In genomic region chr19:38375748-38376147, GRCh38 we compare ENCODE assay signal across 7 cellular contexts. TPM values are rescaled to one million over a fixed set of nuclear protein-coding genes. Genes with fewer than 3 reads are reported as not detected.
DNase-seq lines count a peak whose midpoint lies in the region; ATAC-seq and TF ChIP-seq lines count a peak whose summit lies in the region.
"Had no signal": no experiment of that assay in that cellular context is flagged by ENCODE, and none has a peak within 500 bp of the region (broad histone marks: within the 10 kb centered on the region; RNA-seq: fewer than 3 reads in every experiment).

No MANE protein-coding gene starts in this region.

- no peaks in the 10 kb centered on the region for H3K9me3 Mint-ChIP-seq in dendritic cell treated with granulocyte-macrophage colony-stimulating factor and Interleukin-4, amounts not matched to agents 40 ng/mL and 50 ng/mL, for 4 days

- H3K56ac ChIP-seq in IMR-90 (ENCODE audit: extremely low read depth, insufficient read depth, low read length), result peak overlapping the region; percentile 92; the same call in 1 of the 2 replicates

- CTCF ChIA-PET in IMR-90 (lab: Yijun Ruan, JAX), result interaction anchor here (0.9 to 1.1 kb wide), 3 partner anchors 9 to 132 kb away, joined by 3 to 5 read pairs (median 3); partner anchors contain the start of gene GGN

- H3K9ac ChIP-seq in IMR-90 (ENCODE audit: low read depth, low read length), result peak overlapping the region; percentile 88
- no peak overlapping the region for H3K9ac ChIP-seq in parathyroid adenoma

- H3K4me1 ChIP-seq in IMR-90 (ENCODE audit: control insufficient read depth, insufficient read depth, low read length) (peaks cover 12% of the 10 kb centered on the region), parathyroid adenoma (peaks cover 9% of the 10 kb centered on the region)

- TF ChIP-seq POLR2A in IMR-90 (IDR thresholded peaks at IDR 0.05; ENCODE audit: low read depth, low read length), result no peak; the same call in 1 of the 2 replicates

- H3K79me2 ChIP-seq in parathyroid adenoma, result peaks cover 40% of the 10 kb centered on the region

- in situ Hi-C loops in IMR-90 (cut with MboI; ENCODE audit: low sequenced_read_pairs), result no loop called here

- H3K14ac ChIP-seq in IMR-90 (replicated peaks; ENCODE audit: low read depth, low read length), result peak overlapping the region; percentile 99

- H2BK5ac ChIP-seq in IMR-90 (ENCODE audit: low read depth, low read length, poor library complexity, severe bottlenecking), result no peak overlapping the region

- peaks cover 26% of the 10 kb centered on the region for H3K4me1 Mint-ChIP-seq in dendritic cell treated with granulocyte-macrophage colony-stimulating factor and Interleukin-4, amounts not matched to agents 40 ng/mL and 50 ng/mL, for 4 days (ENCODE audit: low read depth)

- H3K4me2 ChIP-seq in IMR-90 (ENCODE audit: low read depth, low read length) (peak overlapping the region; percentile 84), parathyroid adenoma (ENCODE audit: low read length) (peak overlapping the region; percentile 89)

- peaks cover 58% of the 10 kb centered on the region for H3K36me3 Mint-ChIP-seq in dendritic cell treated with granulocyte-macrophage colony-stimulating factor and Interleukin-4, amounts not matched to agents 40 ng/mL and 50 ng/mL, for 4 days (ENCODE audit: low read depth)

- no peak overlapping the region for H2BK120ac ChIP-seq in IMR-90 (ENCODE audit: low read depth, low read length)

- H3K4me3 Mint-ChIP-seq in dendritic cell treated with granulocyte-macrophage colony-stimulating factor and Interleukin-4, amounts not matched to agents 40 ng/mL and 50 ng/mL, for 4 days, result peak overlapping the region; percentile 92

- no peak overlapping the region for H4K91ac ChIP-seq in IMR-90 (ENCODE audit: insufficient read depth, low read depth, low read length)

- H3K4me3 ChIP-seq in IMR-90 (ENCODE audit: insufficient read depth, low read depth, low read length), result peak overlapping the region; percentile 59
- H3K4me3 ChIP-seq in parathyroid adenoma (ENCODE audit: low read depth, low read length), result peak overlapping the region; percentile 87

- peak overlapping the region; percentile 88; the same call in 1 of the 2 replicates for H2AK5ac ChIP-seq in IMR-90 (ENCODE audit: low read depth, low read length)

- WGBS in IMR-90 (ENCODE audit: extremely low coverage in 2 of 2, insufficient read length in 1 of 2), 2 experiments, result 81% methylated on average over 3 of the region's 5 CpGs; no CpG with 5 or more reads in 1 of the 2 experiments

- DNase-seq in IMR-90 (peak; percentile 20), occipital lobe (lab: John Stamatoyannopoulos, UW) (no peak), activated gamma-delta T cell (lab: John Stamatoyannopoulos, UW) (no peak)
- DNase-seq: NCI-H2029 treated with DMSO at 0.1 percent for 48 hours had no signal

- H3K27me3 ChIP-seq in IMR-90 (ENCODE audit: control insufficient read depth, insufficient read depth, low read length), result no peaks in the 10 kb centered on the region
- no peaks in the 10 kb centered on the region for H3K27me3 ChIP-seq in parathyroid adenoma (ENCODE audit: control insufficient read depth, insufficient read depth, low read length)

- peaks cover 5% of the 10 kb centered on the region for H3K27me3 Mint-ChIP-seq in dendritic cell treated with granulocyte-macrophage colony-stimulating factor and Interleukin-4, amounts not matched to agents 40 ng/mL and 50 ng/mL, for 4 days

- intact Hi-C loops in IMR-90 (cut with micrococcal nuclease), result loop anchor here (2.0 kb wide), 2 partner anchors 13 to 39 kb away; partner anchors contain the start of genes GGN and SPRED3
- intact Hi-C loops in dendritic cell treated with granulocyte-macrophage colony-stimulating factor and Interleukin-4, amounts not matched to agents 40 ng/mL and 50 ng/mL, for 4 days (cut with micrococcal nuclease), result no loop called here

- no peak overlapping the region for H2BK20ac ChIP-seq in IMR-90 (ENCODE audit: low read depth, low read length)

- H3K23ac ChIP-seq in IMR-90 (ENCODE audit: low read depth, low read length), result peak overlapping the region; percentile 95; the same call in 1 of the 2 replicates

- peaks cover 19% of the 10 kb centered on the region for H3K9me1 ChIP-seq in IMR-90 (ENCODE audit: insufficient read depth, low read length)

- peaks cover 26% of the 10 kb centered on the region for H3K36me3 ChIP-seq in IMR-90 (ENCODE audit: control insufficient read depth, insufficient read depth, low read length)
- H3K36me3 ChIP-seq in parathyroid adenoma (ENCODE audit: control insufficient read depth, insufficient read depth, low read length), result no peaks in the 10 kb centered on the region

- H3K79me1 ChIP-seq in IMR-90 (ENCODE audit: low read depth in 1 of 2, low read length in 2 of 2), result peaks cover 19 to 55% of the 10 kb centered on the region in 2 experiments; a peak in 3 of 4 replicates

- peak overlapping the region; percentile 99 for H2AK9ac ChIP-seq in IMR-90 (replicated peaks; ENCODE audit: low read depth, low read length, poor library complexity)

- H2BK15ac ChIP-seq in IMR-90 (ENCODE audit: low read depth, low read length), result no peak overlapping the region

- H4K5ac ChIP-seq in IMR-90 (ENCODE audit: low read depth, low read length), result no peak overlapping the region

- no peak for ATAC-seq in IMR-90 (ENCODE audit: low read depth)
- ATAC-seq in HG03108 (IDR thresholded peaks at IDR 0.05; ENCODE audit: unreplicated experiment), result no peak

- no peak overlapping the region for H4K8ac ChIP-seq in IMR-90 (ENCODE audit: low read depth in 2 of 2, low read length in 2 of 2)

- no peak overlapping the region for H2AFZ ChIP-seq in IMR-90 (replicated peaks; ENCODE audit: low read length, poor library complexity)
- no peak overlapping the region for H2AFZ ChIP-seq in parathyroid adenoma

- dilution Hi-C loops in IMR-90 (cut with HindIII; ENCODE audit: low sequenced_read_pairs, unreplicated experiment), result no loop called here

- no TSS peak for BruUV-seq in IMR-90 (replicated peaks; lab: Mats Ljungman, UMichigan)

- TF ChIP-seq CTCF in IMR-90 (conservative IDR thresholded peaks at IDR 0.05; ENCODE audit: low read depth, low read length), result no peak
- TF ChIP-seq CTCF in parathyroid adenoma (IDR thresholded peaks at IDR 0.05), result no peak

- H3K9me3 ChIP-seq in IMR-90 (ENCODE audit: control insufficient read depth, insufficient read depth, low read length), result no peaks in the 10 kb centered on the region
- no peaks in the 10 kb centered on the region for H3K9me3 ChIP-seq in parathyroid adenoma (ENCODE audit: control insufficient read depth, low read length)

- H3K27ac Mint-ChIP-seq in dendritic cell treated with granulocyte-macrophage colony-stimulating factor and Interleukin-4, amounts not matched to agents 40 ng/mL and 50 ng/mL, for 4 days, result peak overlapping the region; percentile 95

- peaks cover 44% of the 10 kb centered on the region for H4K20me1 ChIP-seq in IMR-90 (ENCODE audit: insufficient read depth, low read length)

- POLR2A ChIA-PET in IMR-90 (lab: Charles Lee; ENCODE audit: unreplicated experiment), result interaction anchor here (0.5 to 0.7 kb wide), 3 partner anchors 12 to 23 kb away, joined by 3 read pairs; partner anchors contain the start of gene GGN

- H3K4ac ChIP-seq in IMR-90 (ENCODE audit: low read depth, low read length), result peak overlapping the region; percentile 96; the same call in 1 of the 2 replicates

- peak overlapping the region; percentile 86; the same call in 1 of the 2 replicates for H3K27ac ChIP-seq in IMR-90 (ENCODE audit: insufficient read depth, low read length)
- H3K27ac ChIP-seq in parathyroid adenoma, result no peak overlapping the region

- no peak overlapping the region for H3K18ac ChIP-seq in IMR-90 (ENCODE audit: low read depth, low read length)

- TF ChIP-seq RAD21 in IMR-90 (IDR thresholded peaks at IDR 0.05; ENCODE audit: low read length), result no peak

TF ChIP-seq in IMR-90, 13 proteins besides CTCF, POLR2A, EP300 and RAD21:
- TF ChIP-seq BHLHE40 (IDR thresholded peaks at IDR 0.05; ENCODE audit: low read depth, low read length) (no peak), CEBPB (IDR thresholded peaks at IDR 0.05; ENCODE audit: low read depth, low read length) (peak; percentile 35; the same call in 1 of the 2 replicates)

RNA-seq across cellular contexts. Expression of gene PSMD8, which starts 1.4 kb away (rescaled TPM):
- 502 and 644 TPM in 2 replicates for total RNA-seq in IMR-90 (2012; rRNA removed)
- 475 and 538 TPM in 2 replicates for polyA plus RNA-seq in IMR-90 (2012; rRNA removed)
- 171 and 501 TPM in 2 replicates for polyA plus RNA-seq in IMR-90 (2012; cell fraction: cytosol; rRNA removed)
- 160 and 200 TPM in 2 replicates for polyA plus RNA-seq in IMR-90 (2012; cell fraction: nucleus; rRNA removed; ENCODE audit: low replicate concordance)
- 102 TPM for total RNA-seq in occipital lobe

RNA-seq across cellular contexts. Expression of gene GGN, which starts 12.1 kb away (rescaled TPM):
- total RNA-seq in IMR-90 (2012; rRNA removed) (under 0.01 TPM in 1 of 2 replicates, not detected in the other), occipital lobe (0.62 TPM)
- 0.65 and 0.99 TPM in 2 replicates for polyA plus RNA-seq in IMR-90 (2012; rRNA removed)
- polyA plus RNA-seq in IMR-90 (2012; cell fraction: cytosol; rRNA removed), result 0.75 and 0.95 TPM in 2 replicates
- 1.5 and 2.8 TPM in 2 replicates for polyA plus RNA-seq in IMR-90 (2012; cell fraction: nucleus; rRNA removed; ENCODE audit: low replicate concordance)

RNA-seq across cellular contexts. Expression of gene SPRED3, which starts 12.7 kb away (rescaled TPM):
- total RNA-seq in IMR-90 (2012; rRNA removed) (0.56 and 0.90 TPM in 2 replicates), occipital lobe (1.4 TPM)
- 6.3 and 7.9 TPM in 2 replicates for polyA plus RNA-seq in IMR-90 (2012; rRNA removed)
- 2.4 and 2.8 TPM in 2 replicates for polyA plus RNA-seq in IMR-90 (2012; cell fraction: cytosol; rRNA removed)
- 22.6 and 23.9 TPM in 2 replicates for polyA plus RNA-seq in IMR-90 (2012; cell fraction: nucleus; rRNA removed; ENCODE audit: low replicate concordance)

RNA-seq across cellular contexts. Expression of gene FAM98C, which starts 27.1 kb away (rescaled TPM):
- total RNA-seq in IMR-90 (2012; rRNA removed), result 3.6 and 4.2 TPM in 2 replicates
- polyA plus RNA-seq in IMR-90 (2012; rRNA removed), result 17.9 and 20.8 TPM in 2 replicates
- 23.6 and 30.4 TPM in 2 replicates for polyA plus RNA-seq in IMR-90 (2012; cell fraction: cytosol; rRNA removed)
- polyA plus RNA-seq in IMR-90 (2012; cell fraction: nucleus; rRNA removed; ENCODE audit: low replicate concordance), result 52.8 and 101 TPM in 2 replicates
- total RNA-seq in occipital lobe, result 8.0 TPM

RNA-seq across cellular contexts. Expression of gene CATSPERG, which starts 40.1 kb away (rescaled TPM):
- 0.18 TPM in 1 of 2 replicates, not detected in the other for total RNA-seq in IMR-90 (2012; rRNA removed)
- 0.16 and 0.34 TPM in 2 replicates for polyA plus RNA-seq in IMR-90 (2012; rRNA removed)
- polyA plus RNA-seq in IMR-90 (2012; cell fraction: cytosol; rRNA removed), result 0.08 and 0.21 TPM in 2 replicates
- 1.1 and 1.9 TPM in 2 replicates for polyA plus RNA-seq in IMR-90 (2012; cell fraction: nucleus; rRNA removed; ENCODE audit: low replicate concordance)
- 10.5 TPM for total RNA-seq in occipital lobe
